23 cellular contexts compared by ENCODE assay signal in genomic region chr9:113542741-113543140, GRCh38.
DNase-seq lines count a peak whose midpoint lies in the region; ATAC-seq and TF ChIP-seq lines count a peak whose summit lies in the region.
"Had no signal": no experiment of that assay in that cellular context is flagged by ENCODE, and none has a peak within 500 bp of the region (broad histone marks: within the 10 kb centered on the region; RNA-seq: fewer than 3 reads in every experiment).

No MANE protein-coding gene starts in this region.

- no peak overlapping the region for H3K18ac ChIP-seq in trophoblast cell (ENCODE audit: low read length)

- H2BK120ac ChIP-seq in trophoblast cell (ENCODE audit: insufficient read depth, low read length, poor library complexity), result no peak overlapping the region

- peaks cover 16% of the 10 kb centered on the region for H3K79me1 ChIP-seq in trophoblast cell (ENCODE audit: low read length)

- peaks cover 9 to 49% of the 10 kb centered on the region in 2 donors for H3K4me1 ChIP-seq in adrenal gland (replicated peaks in 1 of 2)
- peaks cover under 1 to 95% (median 59%) of the 10 kb centered on the region in 12 donors for H3K4me1 ChIP-seq in heart left ventricle
- H3K4me1 ChIP-seq in trophoblast cell (ENCODE audit: control insufficient read depth in 1 of 2, insufficient read depth in 2 of 2, low read length in 2 of 2), result peaks cover 14 to 16% of the 10 kb centered on the region in 2 experiments
- H3K4me1 ChIP-seq in CD4-positive, alpha-beta memory T cell (ENCODE audit: insufficient read depth, low read length), result peaks cover 16% of the 10 kb centered on the region
- H3K4me1 ChIP-seq: colonic mucosa, prostate gland had no signal

- no peak overlapping the region for H3K4ac ChIP-seq in trophoblast cell (ENCODE audit: low read depth, low read length)

- H3K27ac Mint-ChIP-seq in CD4-positive, alpha-beta memory T cell, result peak overlapping the region in 2 of 7 donors; percentile 25 to 41
- H3K27ac Mint-ChIP-seq: activated CD4-positive, alpha-beta T cell treated with anti-CD3 and anti-CD28 coated beads, Interleukin-2, amount 10 ng/mL, durations not matched to agents 24 days and 14 days; IgD-negative memory B cell had no signal

- H3K9ac ChIP-seq in trophoblast cell (ENCODE audit: low read length), result no peak overlapping the region
- H3K9ac ChIP-seq: SK-N-SH had no signal

- intact Hi-C loops in adrenal gland (cut with DNase I) (no loop called here), heart left ventricle (cut with DNase I) (loop anchor here in 1 of 10 donors (5.0 kb wide), 1 partner anchor 35 kb away; no protein-coding TSS in a partner anchor)
- intact Hi-C loops in CD4-positive, alpha-beta memory T cell (cut with micrococcal nuclease), result no loop called here

- H3K27me3 ChIP-seq in adrenal gland (no peaks in the 10 kb centered on the region), heart left ventricle (no peaks in the 10 kb centered on the region), trophoblast cell (ENCODE audit: insufficient read depth, low read length) (no peaks in the 10 kb centered on the region)
- H3K27me3 ChIP-seq in CD4-positive, alpha-beta memory T cell (ENCODE audit: insufficient read depth, low read length), result no peaks in the 10 kb centered on the region
- H3K27me3 ChIP-seq: colonic mucosa, tibial artery had no signal

- ATAC-seq in heart left ventricle, result peak; percentile 12 to 59 (median 36)
- ATAC-seq: activated T-cell treated with anti-CD3 and anti-CD28 coated beads, Interleukin-2, amount 50 U/mL, for 4 hours; esophagus mucosa; naive thymus-derived CD4-positive, alpha-beta T cell had no signal

- H3K23ac ChIP-seq in trophoblast cell (ENCODE audit: low read length), result no peak overlapping the region

- H4K91ac ChIP-seq in trophoblast cell (ENCODE audit: low read depth, low read length), result peak overlapping the region; percentile 31

- DNase-seq in NCI-H2227 (lab: John Stamatoyannopoulos, UW; ENCODE audit: unreplicated experiment) (peak; percentile 7), NCI-H2227 treated with DMSO at 0.1 percent for 48 hours (lab: John Stamatoyannopoulos, UW) (no peak), adrenal gland (peak in 6 of 7 donors; percentile 57 to 76 (median 68)), heart left ventricle (peak in 2 of 5 donors; percentile 32 to 35), trophoblast cell (no peak), EL (no peak)
- DNase-seq in CD4-positive, alpha-beta memory T cell, result no peak
- DNase-seq in activated CD8-positive, alpha-beta memory T cell treated with anti-CD3 and anti-CD28 coated beads for 24 hours, result no peak
- DNase-seq: activated CD4-positive, alpha-beta T cell treated with anti-CD3 and anti-CD28 coated beads, Interleukin-2, amount 10 ng/mL, durations not matched to agents 24 days and 14 days; activated T-cell treated with anti-CD3 and anti-CD28 coated beads, Interleukin-2, amount 50 U/mL, for 4 hours; colonic mucosa; GOT3; MV-4-11; naive thymus-derived CD4-positive, alpha-beta T cell; NCI-H2081; NCI-H526; SK-N-SH; stimulated activated CD4-positive, alpha-beta T cell treated with anti-CD3 and anti-CD28 coated beads, Interleukin-12 subunit alpha, Interleukin-12 subunit beta, amount 100 ng/mL, for 4 hours had no signal

- H3K36me3 ChIP-seq in adrenal gland (replicated peaks in 1 of 2) (peaks cover 0 to 7% of the 10 kb centered on the region in 2 donors), heart left ventricle (peaks cover 0 to 64% (median 47%) of the 10 kb centered on the region in 9 donors), trophoblast cell (ENCODE audit: control insufficient read depth in 1 of 2, insufficient read depth in 2 of 2, low read length in 2 of 2) (peaks cover 2 to 9% of the 10 kb centered on the region in 2 experiments)
- H3K36me3 ChIP-seq in CD4-positive, alpha-beta memory T cell (ENCODE audit: insufficient read depth, low read length), result peaks cover 46% of the 10 kb centered on the region
- H3K36me3 ChIP-seq: colonic mucosa, prostate gland had no signal

- H3K9me3 ChIP-seq in adrenal gland (replicated peaks in 1 of 3) (no peaks in the 10 kb centered on the region), heart left ventricle (no peaks in the 10 kb centered on the region), trophoblast cell (ENCODE audit: insufficient read depth, low read depth, low read length) (peaks cover 2% of the 10 kb centered on the region)
- no peaks in the 10 kb centered on the region for H3K9me3 ChIP-seq in CD4-positive, alpha-beta memory T cell (ENCODE audit: control insufficient read depth in 1 of 2, low read length in 2 of 2)
- H3K9me3 ChIP-seq: colonic mucosa, prostate gland, SK-N-SH, tibial artery had no signal

- H4K12ac ChIP-seq in trophoblast cell (ENCODE audit: low read depth, low read length), result no peak overlapping the region

- H3K79me2 ChIP-seq in trophoblast cell (ENCODE audit: control insufficient read depth, insufficient read depth, low read length, poor library complexity), result no peaks in the 10 kb centered on the region

- WGBS in adrenal gland, 4 donors, result 13 to 60% (median 53%) methylated on average over 2 to 5 of the region's 5 CpGs
- 47 to 69% (median 56%) methylated on average over 5 of the region's 5 CpGs for WGBS in heart left ventricle, 4 donors
- no CpG with 5 or more reads among the region's 5 CpGs for WGBS in trophoblast cell (ENCODE audit: extremely low coverage, insufficient coverage, insufficient read length)

- H3K4me1 Mint-ChIP-seq in CD4-positive, alpha-beta memory T cell, result peaks cover 21 to 38% (median 31%) of the 10 kb centered on the region in 4 donors

- no peak overlapping the region for H4K8ac ChIP-seq in trophoblast cell (ENCODE audit: low read depth, low read length)

- peak overlapping the region in 4 of 5 donors; percentile 34 to 70 (median 62) for H3K27ac ChIP-seq in adrenal gland
- H3K27ac ChIP-seq in heart left ventricle, result peak overlapping the region in 9 of 12 donors; percentile 10 to 72 (median 56)
- no peak overlapping the region for H3K27ac ChIP-seq in trophoblast cell (ENCODE audit: low read depth, low read length)
- H3K27ac ChIP-seq in CD4-positive, alpha-beta memory T cell (ENCODE audit: low read depth, low read length), result no peak overlapping the region
- H3K27ac ChIP-seq: colonic mucosa, prostate gland, tibial artery had no signal

- no peak overlapping the region for H2AFZ ChIP-seq in trophoblast cell (ENCODE audit: insufficient read depth, low read length, poor library complexity)

- TF ChIP-seq CTCF in adrenal gland (IDR thresholded peaks at IDR 0.05), result no peak
- TF ChIP-seq CTCF in heart left ventricle (IDR thresholded peaks at IDR 0.05), result no peak

- H2AK5ac ChIP-seq in trophoblast cell (ENCODE audit: low read length), result peak overlapping the region; percentile 63

- peak overlapping the region; percentile 6 for H2BK12ac ChIP-seq in trophoblast cell (ENCODE audit: low read length)

- H3K14ac ChIP-seq in trophoblast cell (ENCODE audit: low read length), result no peak overlapping the region

- no peak for TF ChIP-seq POLR2A in adrenal gland (IDR thresholded peaks at IDR 0.05)
- no peak for TF ChIP-seq POLR2A in heart left ventricle (IDR thresholded peaks at IDR 0.05)

- H3K9me3 Mint-ChIP-seq in CD4-positive, alpha-beta memory T cell, result no peaks in the 10 kb centered on the region
- H3K9me3 Mint-ChIP-seq: activated CD4-positive, alpha-beta T cell treated with anti-CD3 and anti-CD28 coated beads, Interleukin-2, amount 10 ng/mL, durations not matched to agents 24 days and 14 days; activated T-cell treated with anti-CD3 and anti-CD28 coated beads, Interleukin-2, amount 50 U/mL, for 4 hours; IgD-negative memory B cell had no signal

- H3K4me3 ChIP-seq in adrenal gland, result no peak overlapping the region
- no peak overlapping the region for H3K4me3 ChIP-seq in heart left ventricle
- no peak overlapping the region for H3K4me3 ChIP-seq in trophoblast cell (ENCODE audit: low read depth, low read length)
- H3K4me3 ChIP-seq in CD4-positive, alpha-beta memory T cell (ENCODE audit: low read length in 2 of 2), result no peak overlapping the region
- H3K4me3 ChIP-seq: colonic mucosa, lung, prostate gland, tibial artery had no signal

- H3K27me3 Mint-ChIP-seq in CD4-positive, alpha-beta memory T cell, result no peaks in the 10 kb centered on the region
- H3K27me3 Mint-ChIP-seq: activated CD4-positive, alpha-beta T cell treated with anti-CD3 and anti-CD28 coated beads, Interleukin-2, amount 10 ng/mL, durations not matched to agents 24 days and 14 days; IgD-negative memory B cell; naive thymus-derived CD4-positive, alpha-beta T cell had no signal

- no peak overlapping the region for H2BK5ac ChIP-seq in trophoblast cell (ENCODE audit: low read depth, low read length, poor library complexity)

- no peak overlapping the region for H3K4me3 Mint-ChIP-seq in CD4-positive, alpha-beta memory T cell
- H3K4me3 Mint-ChIP-seq: activated CD4-positive, alpha-beta T cell treated with anti-CD3 and anti-CD28 coated beads, Interleukin-2, amount 10 ng/mL, durations not matched to agents 24 days and 14 days; activated T-cell treated with anti-CD3 and anti-CD28 coated beads, Interleukin-2, amount 50 U/mL, for 4 hours; IgD-negative memory B cell; naive thymus-derived CD4-positive, alpha-beta T cell had no signal

- POLR2A ChIA-PET in CD4-positive, alpha-beta memory T cell (lab: Charles Lee; ENCODE audit: partially characterized antibody), result interaction anchor here (0.9 kb wide), 1 partner anchor 36 kb away, joined by 4 read pairs; no protein-coding TSS in a partner anchor

- no peak overlapping the region for H3K4me2 ChIP-seq in trophoblast cell (ENCODE audit: low read length)
- H3K4me2 ChIP-seq: SK-N-SH had no signal

- CTCF ChIA-PET in CD4-positive, alpha-beta memory T cell (lab: Charles Lee; ENCODE audit: partially characterized antibody), result no interaction called here

- peaks cover 40 to 70% of the 10 kb centered on the region in 2 donors for H3K36me3 Mint-ChIP-seq in CD4-positive, alpha-beta memory T cell
- H3K36me3 Mint-ChIP-seq: IgD-negative memory B cell had no signal

Comparison
In these comparisons a context has a peak if more than half of its experiments do, and no peak if none do; other contexts are left out.
1. DNase-seq: peak in NCI-H2227 (single experiment) and adrenal gland (6 of 7); none in NCI-H2227 treated with DMSO at 0.1 percent for 48 hours (single experiment), trophoblast cell (0 of 2), CD4-positive, alpha-beta memory T cell (0 of 5), activated CD8-positive, alpha-beta memory T cell treated with anti-CD3 and anti-CD28 coated beads for 24 hours (single experiment) and EL (single experiment).
2. H3K27ac ChIP-seq: peak in adrenal gland (4 of 5) and heart left ventricle (9 of 12); none in trophoblast cell (single experiment) and CD4-positive, alpha-beta memory T cell (single experiment).